8 cellular contexts compared by ENCODE assay signal in genomic region chr15:30991301-30992072, GRCh38. TPM values are rescaled to one million over a fixed set of nuclear protein-coding genes. Genes with fewer than 3 reads are reported as not detected.
A peak's percentile ranks its signal among the peaks of the same experiment; 100 is the strongest.
DNase-seq lines count a peak whose midpoint lies in the region; ATAC-seq and TF ChIP-seq lines count a peak whose summit lies in the region.

Gene MTMR10, minus strand, starts transcription at chr15:30991628. Its CDS starts 122 bp downstream, at chr15:30991506.

- intact Hi-C loops in colonic mucosa (cut with DNase I): no loop called here

- H3K9ac ChIP-seq in colonic mucosa (ENCODE audit: low read depth in 2 of 2, low read length in 2 of 2): peak within 1 kb of the TSS; percentile 96 to 97

- no peaks in the 10 kb centered on the region for H3K27me3 ChIP-seq in colonic mucosa

- DNase-seq in NCI-H524 (lab: John Stamatoyannopoulos, UW) (peak; percentile 43 to 66), NCI-H524 treated with DMSO at 0.1 percent for 48 hours (lab: John Stamatoyannopoulos, UW) (no peak), NCI-H2171 (lab: John Stamatoyannopoulos, UW) (peak; percentile 67), colonic mucosa (peak; percentile 78), left kidney (ENCODE audit: low read depth, low spot score) (peak; percentile 91)
- peak; percentile 50 to 52 for DNase-seq in activated CD4-positive, alpha-beta T cell treated with anti-CD3 and anti-CD28 coated beads for 24 hours (ENCODE audit: low read depth in 2 of 2)
- DNase-seq in stimulated activated CD4-positive, alpha-beta T cell treated with anti-CD3 and anti-CD28 coated beads, Interleukin-1b, Interleukin-23, amount 100 ng/mL, for 48 hours: peak; percentile 63

- peak within 1 kb of the TSS; percentile 98 for H3K27ac ChIP-seq in colonic mucosa

- ATAC-seq in HG02870 (IDR thresholded peaks at IDR 0.05; ENCODE audit: unreplicated experiment): peak; percentile 81

- H3K9me3 ChIP-seq in colonic mucosa: no peaks in the 10 kb centered on the region

- no peaks in the 10 kb centered on the region for H3K4me1 ChIP-seq in colonic mucosa

- TF ChIP-seq CTCF in colonic mucosa (IDR thresholded peaks at IDR 0.05): no peak

- H3K4me3 ChIP-seq in colonic mucosa: peak within 1 kb of the TSS; percentile 83

- no peaks in the 10 kb centered on the region for H3K36me3 ChIP-seq in colonic mucosa

RNA-seq across cellular contexts. Expression of gene MTMR10, which starts in this region (rescaled TPM):
- 10 to 100 TPM; 23.2 to 28.7 TPM for total RNA-seq in colonic mucosa
